Comparison of ENCODE assay signal across 1 cellular context in genomic region chr12:124779161-124780141, GRCh38.
TF ChIP-seq lines count a peak whose summit lies in the region.

No MANE protein-coding gene starts in this region.

TF ChIP-seq in GM12878, 131 proteins besides CTCF, POLR2A, EP300 and RAD21 (continued from another document and continues in another):
- TF ChIP-seq, protein P1, sequence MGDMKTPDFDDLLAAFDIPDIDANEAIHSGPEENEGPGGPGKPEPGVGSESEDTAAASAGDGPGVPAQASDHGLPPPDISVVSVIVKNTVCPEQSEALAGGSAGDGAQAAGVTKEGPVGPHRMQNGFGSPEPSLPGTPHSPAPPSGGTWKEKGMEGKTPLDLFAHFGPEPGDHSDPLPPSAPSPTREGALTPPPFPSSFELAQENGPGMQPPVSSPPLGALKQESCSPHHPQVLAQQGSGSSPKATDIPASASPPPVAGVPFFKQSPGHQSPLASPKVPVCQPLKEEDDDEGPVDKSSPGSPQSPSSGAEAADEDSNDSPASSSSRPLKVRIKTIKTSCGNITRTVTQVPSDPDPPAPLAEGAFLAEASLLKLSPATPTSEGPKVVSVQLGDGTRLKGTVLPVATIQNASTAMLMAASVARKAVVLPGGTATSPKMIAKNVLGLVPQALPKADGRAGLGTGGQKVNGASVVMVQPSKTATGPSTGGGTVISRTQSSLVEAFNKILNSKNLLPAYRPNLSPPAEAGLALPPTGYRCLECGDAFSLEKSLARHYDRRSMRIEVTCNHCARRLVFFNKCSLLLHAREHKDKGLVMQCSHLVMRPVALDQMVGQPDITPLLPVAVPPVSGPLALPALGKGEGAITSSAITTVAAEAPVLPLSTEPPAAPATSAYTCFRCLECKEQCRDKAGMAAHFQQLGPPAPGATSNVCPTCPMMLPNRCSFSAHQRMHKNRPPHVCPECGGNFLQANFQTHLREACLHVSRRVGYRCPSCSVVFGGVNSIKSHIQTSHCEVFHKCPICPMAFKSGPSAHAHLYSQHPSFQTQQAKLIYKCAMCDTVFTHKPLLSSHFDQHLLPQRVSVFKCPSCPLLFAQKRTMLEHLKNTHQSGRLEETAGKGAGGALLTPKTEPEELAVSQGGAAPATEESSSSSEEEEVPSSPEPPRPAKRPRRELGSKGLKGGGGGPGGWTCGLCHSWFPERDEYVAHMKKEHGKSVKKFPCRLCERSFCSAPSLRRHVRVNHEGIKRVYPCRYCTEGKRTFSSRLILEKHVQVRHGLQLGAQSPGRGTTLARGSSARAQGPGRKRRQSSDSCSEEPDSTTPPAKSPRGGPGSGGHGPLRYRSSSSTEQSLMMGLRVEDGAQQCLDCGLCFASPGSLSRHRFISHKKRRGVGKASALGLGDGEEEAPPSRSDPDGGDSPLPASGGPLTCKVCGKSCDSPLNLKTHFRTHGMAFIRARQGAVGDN (IDR thresholded peaks at IDR 0.05), result peak; percentile 82; the same call in 1 of the 2 replicates
- peak; percentile 83 for TF ChIP-seq IKZF1 (conservative IDR thresholded peaks at IDR 0.05)
- peak; percentile 49 for TF ChIP-seq SP1 (IDR thresholded peaks at IDR 0.05; ENCODE audit: low read depth, low read length)
- 0 out of 2 replicates have a peak, but pooled peaks have one; percentile 14 for TF ChIP-seq SPI1 (IDR thresholded peaks at IDR 0.05; ENCODE audit: borderline replicate concordance, insufficient read depth, low read depth, low read length)
- TF ChIP-seq HSF1 (IDR thresholded peaks at IDR 0.05; ENCODE audit: low read depth, low read length), result no peak
- TF ChIP-seq, protein P2, sequence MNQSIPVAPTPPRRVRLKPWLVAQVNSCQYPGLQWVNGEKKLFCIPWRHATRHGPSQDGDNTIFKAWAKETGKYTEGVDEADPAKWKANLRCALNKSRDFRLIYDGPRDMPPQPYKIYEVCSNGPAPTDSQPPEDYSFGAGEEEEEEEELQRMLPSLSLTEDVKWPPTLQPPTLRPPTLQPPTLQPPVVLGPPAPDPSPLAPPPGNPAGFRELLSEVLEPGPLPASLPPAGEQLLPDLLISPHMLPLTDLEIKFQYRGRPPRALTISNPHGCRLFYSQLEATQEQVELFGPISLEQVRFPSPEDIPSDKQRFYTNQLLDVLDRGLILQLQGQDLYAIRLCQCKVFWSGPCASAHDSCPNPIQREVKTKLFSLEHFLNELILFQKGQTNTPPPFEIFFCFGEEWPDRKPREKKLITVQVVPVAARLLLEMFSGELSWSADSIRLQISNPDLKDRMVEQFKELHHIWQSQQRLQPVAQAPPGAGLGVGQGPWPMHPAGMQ (IDR thresholded peaks at IDR 0.05; ENCODE audit: borderline replicate concordance), result no peak
- TF ChIP-seq EGR1 (IDR thresholded peaks at IDR 0.05; ENCODE audit: borderline replicate concordance in 1 of 2, low read depth in 2 of 2, low read length in 2 of 2), result peak; percentile 48 to 97
- peak; percentile 13; the same call in 1 of the 2 replicates for TF ChIP-seq TAF1 (IDR thresholded peaks at IDR 0.05; ENCODE audit: borderline replicate concordance, low read depth, low read length)
- TF ChIP-seq, protein P3, sequence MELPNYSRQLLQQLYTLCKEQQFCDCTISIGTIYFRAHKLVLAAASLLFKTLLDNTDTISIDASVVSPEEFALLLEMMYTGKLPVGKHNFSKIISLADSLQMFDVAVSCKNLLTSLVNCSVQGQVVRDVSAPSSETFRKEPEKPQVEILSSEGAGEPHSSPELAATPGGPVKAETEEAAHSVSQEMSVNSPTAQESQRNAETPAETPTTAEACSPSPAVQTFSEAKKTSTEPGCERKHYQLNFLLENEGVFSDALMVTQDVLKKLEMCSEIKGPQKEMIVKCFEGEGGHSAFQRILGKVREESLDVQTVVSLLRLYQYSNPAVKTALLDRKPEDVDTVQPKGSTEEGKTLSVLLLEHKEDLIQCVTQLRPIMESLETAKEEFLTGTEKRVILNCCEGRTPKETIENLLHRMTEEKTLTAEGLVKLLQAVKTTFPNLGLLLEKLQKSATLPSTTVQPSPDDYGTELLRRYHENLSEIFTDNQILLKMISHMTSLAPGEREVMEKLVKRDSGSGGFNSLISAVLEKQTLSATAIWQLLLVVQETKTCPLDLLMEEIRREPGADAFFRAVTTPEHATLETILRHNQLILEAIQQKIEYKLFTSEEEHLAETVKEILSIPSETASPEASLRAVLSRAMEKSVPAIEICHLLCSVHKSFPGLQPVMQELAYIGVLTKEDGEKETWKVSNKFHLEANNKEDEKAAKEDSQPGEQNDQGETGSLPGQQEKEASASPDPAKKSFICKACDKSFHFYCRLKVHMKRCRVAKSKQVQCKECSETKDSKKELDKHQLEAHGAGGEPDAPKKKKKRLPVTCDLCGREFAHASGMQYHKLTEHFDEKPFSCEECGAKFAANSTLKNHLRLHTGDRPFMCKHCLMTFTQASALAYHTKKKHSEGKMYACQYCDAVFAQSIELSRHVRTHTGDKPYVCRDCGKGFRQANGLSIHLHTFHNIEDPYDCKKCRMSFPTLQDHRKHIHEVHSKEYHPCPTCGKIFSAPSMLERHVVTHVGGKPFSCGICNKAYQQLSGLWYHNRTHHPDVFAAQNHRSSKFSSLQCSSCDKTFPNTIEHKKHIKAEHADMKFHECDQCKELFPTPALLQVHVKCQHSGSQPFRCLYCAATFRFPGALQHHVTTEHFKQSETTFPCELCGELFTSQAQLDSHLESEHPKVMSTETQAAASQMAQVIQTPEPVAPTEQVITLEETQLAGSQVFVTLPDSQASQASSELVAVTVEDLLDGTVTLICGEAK (IDR thresholded peaks at IDR 0.05; ENCODE audit: borderline replicate concordance), result no peak
- TF ChIP-seq MTA3 (IDR thresholded peaks at IDR 0.05; ENCODE audit: borderline replicate concordance, low read length), result no peak
- no peak for TF ChIP-seq NBN (IDR thresholded peaks at IDR 0.05)
- peak; percentile 59; the same call in 1 of the 2 replicates for TF ChIP-seq FOXM1 (IDR thresholded peaks at IDR 0.05; ENCODE audit: low read depth, low read length)
- no peak for TF ChIP-seq CHD1 (IDR thresholded peaks at IDR 0.05; ENCODE audit: low read depth, low read length)
- TF ChIP-seq, protein P4, sequence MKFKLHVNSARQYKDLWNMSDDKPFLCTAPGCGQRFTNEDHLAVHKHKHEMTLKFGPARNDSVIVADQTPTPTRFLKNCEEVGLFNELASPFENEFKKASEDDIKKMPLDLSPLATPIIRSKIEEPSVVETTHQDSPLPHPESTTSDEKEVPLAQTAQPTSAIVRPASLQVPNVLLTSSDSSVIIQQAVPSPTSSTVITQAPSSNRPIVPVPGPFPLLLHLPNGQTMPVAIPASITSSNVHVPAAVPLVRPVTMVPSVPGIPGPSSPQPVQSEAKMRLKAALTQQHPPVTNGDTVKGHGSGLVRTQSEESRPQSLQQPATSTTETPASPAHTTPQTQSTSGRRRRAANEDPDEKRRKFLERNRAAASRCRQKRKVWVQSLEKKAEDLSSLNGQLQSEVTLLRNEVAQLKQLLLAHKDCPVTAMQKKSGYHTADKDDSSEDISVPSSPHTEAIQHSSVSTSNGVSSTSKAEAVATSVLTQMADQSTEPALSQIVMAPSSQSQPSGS (IDR thresholded peaks at IDR 0.05; ENCODE audit: low read length), result peak; percentile 57; the same call in 1 of the 2 replicates
- TF ChIP-seq POU2F2 (IDR thresholded peaks at IDR 0.05; ENCODE audit: borderline replicate concordance, low read depth, low read length), result peak; percentile 63; the same call in 2 of the 3 replicates
- peak; percentile 79 for TF ChIP-seq DPF2 (IDR thresholded peaks at IDR 0.05)
- peak; percentile 36; the same call in 1 of the 2 replicates for TF ChIP-seq MTA2 (IDR thresholded peaks at IDR 0.05; ENCODE audit: low read depth)
- peak; percentile 47; the same call in 1 of the 2 replicates for TF ChIP-seq RAD51 (IDR thresholded peaks at IDR 0.05)
- no peak for TF ChIP-seq TBL1XR1 (IDR thresholded peaks at IDR 0.05; ENCODE audit: low read depth, low read length)
- TF ChIP-seq RELA (IDR thresholded peaks at IDR 0.05; ENCODE audit: borderline replicate concordance, partially characterized antibody), result peak; percentile 31
- peak; percentile 66 for TF ChIP-seq JUNB (IDR thresholded peaks at IDR 0.05)
- no peak for TF ChIP-seq CHD4 (IDR thresholded peaks at IDR 0.05)
- no peak for TF ChIP-seq CBFB (IDR thresholded peaks at IDR 0.05; ENCODE audit: low read depth)
- TF ChIP-seq NFIC (IDR thresholded peaks at IDR 0.05; ENCODE audit: low read depth, low read length), result peak; percentile 73; the same call in 1 of the 2 replicates
- TF ChIP-seq IRF4 (IDR thresholded peaks at IDR 0.05; ENCODE audit: low read depth, low read length), result peak; percentile 60; the same call in 1 of the 2 replicates
- peak; percentile 32 for TF ChIP-seq MEF2B (IDR thresholded peaks at IDR 0.05; ENCODE audit: partially characterized antibody, poor library complexity, severe bottlenecking)
- TF ChIP-seq TARDBP (IDR thresholded peaks at IDR 0.05; ENCODE audit: borderline replicate concordance), result peak; percentile 46; the same call in 1 of the 2 replicates
- TF ChIP-seq SIN3A (IDR thresholded peaks at IDR 0.05; ENCODE audit: low read depth, low read length), result no peak
- TF ChIP-seq SREBF2 (IDR thresholded peaks at IDR 0.05; ENCODE audit: low read length), result no peak
- no peak for TF ChIP-seq POLR2AphosphoS5 (IDR thresholded peaks at IDR 0.05; ENCODE audit: low read length)
- TF ChIP-seq STAT3 (IDR thresholded peaks at IDR 0.05; ENCODE audit: low read depth, low read length), result no peak
- TF ChIP-seq RUNX3 (IDR thresholded peaks at IDR 0.05; ENCODE audit: low read length), result peak; percentile 77
- TF ChIP-seq, protein P5, sequence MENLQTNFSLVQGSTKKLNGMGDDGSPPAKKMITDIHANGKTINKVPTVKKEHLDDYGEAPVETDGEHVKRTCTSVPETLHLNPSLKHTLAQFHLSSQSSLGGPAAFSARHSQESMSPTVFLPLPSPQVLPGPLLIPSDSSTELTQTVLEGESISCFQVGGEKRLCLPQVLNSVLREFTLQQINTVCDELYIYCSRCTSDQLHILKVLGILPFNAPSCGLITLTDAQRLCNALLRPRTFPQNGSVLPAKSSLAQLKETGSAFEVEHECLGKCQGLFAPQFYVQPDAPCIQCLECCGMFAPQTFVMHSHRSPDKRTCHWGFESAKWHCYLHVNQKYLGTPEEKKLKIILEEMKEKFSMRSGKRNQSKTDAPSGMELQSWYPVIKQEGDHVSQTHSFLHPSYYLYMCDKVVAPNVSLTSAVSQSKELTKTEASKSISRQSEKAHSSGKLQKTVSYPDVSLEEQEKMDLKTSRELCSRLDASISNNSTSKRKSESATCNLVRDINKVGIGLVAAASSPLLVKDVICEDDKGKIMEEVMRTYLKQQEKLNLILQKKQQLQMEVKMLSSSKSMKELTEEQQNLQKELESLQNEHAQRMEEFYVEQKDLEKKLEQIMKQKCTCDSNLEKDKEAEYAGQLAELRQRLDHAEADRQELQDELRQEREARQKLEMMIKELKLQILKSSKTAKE (IDR thresholded peaks at IDR 0.05; ENCODE audit: low read depth, poor library complexity, severe bottlenecking), result peak; percentile 44
- 0 out of 2 replicates have a peak, but pooled peaks have one; percentile 26 for TF ChIP-seq MXI1 (IDR thresholded peaks at IDR 0.05; ENCODE audit: low read depth, low read length)
- 0 out of 2 replicates have a peak, but pooled peaks have one; percentile 11 for TF ChIP-seq CREB1 (IDR thresholded peaks at IDR 0.05; ENCODE audit: low read depth)
- TF ChIP-seq BACH1 (IDR thresholded peaks at IDR 0.05; ENCODE audit: borderline replicate concordance), result no peak
- no peak for TF ChIP-seq KDM1A (IDR thresholded peaks at IDR 0.05; ENCODE audit: borderline replicate concordance)
- TF ChIP-seq PML (IDR thresholded peaks at IDR 0.05; ENCODE audit: low read length), result no peak
- peak; percentile 31; the same call in 1 of the 2 replicates for TF ChIP-seq GATAD2B (conservative IDR thresholded peaks at IDR 0.05; ENCODE audit: low read depth)
- TF ChIP-seq ZNF217 (IDR thresholded peaks at IDR 0.05), result peak; percentile 59; the same call in 1 of the 2 replicates
- TF ChIP-seq SREBF1 (IDR thresholded peaks at IDR 0.05; ENCODE audit: low read length), result no peak
- TF ChIP-seq FOS (IDR thresholded peaks at IDR 0.05; ENCODE audit: borderline replicate concordance, extremely low read depth, insufficient read length), result no peak
- no peak for TF ChIP-seq PBX3 (IDR thresholded peaks at IDR 0.05; ENCODE audit: insufficient replicate concordance, low read depth, low read length)
- peak; percentile 91 for TF ChIP-seq BCL3 (IDR thresholded peaks at IDR 0.05; ENCODE audit: borderline replicate concordance, insufficient read depth, low read depth, low read length, poor library complexity, severe bottlenecking)
